ENCODE assay signal across 17 cellular contexts in the genomic region with DNA sequence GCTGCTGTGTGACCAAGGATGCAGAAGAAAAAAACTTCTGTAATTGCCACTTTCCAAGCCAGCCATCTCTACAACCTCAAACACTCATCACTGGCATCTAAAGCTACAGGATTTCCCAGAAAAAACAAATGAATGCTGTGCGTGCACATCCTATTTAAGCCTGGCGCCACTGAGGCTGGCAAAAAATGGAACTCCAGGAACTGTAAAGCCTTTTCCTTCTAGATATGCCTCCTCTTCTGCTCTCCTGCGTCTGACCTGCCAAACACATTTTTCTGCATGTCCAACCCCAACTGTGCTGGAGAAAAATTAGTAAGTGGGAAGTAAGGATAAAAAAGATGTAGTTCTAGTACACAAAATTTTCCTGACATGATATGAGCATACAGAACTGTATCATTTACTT.
"Had no signal": no experiment of that assay in that cellular context is flagged by ENCODE, and none has a peak within 500 bp of the region (broad histone marks: within the 10 kb centered on the region; RNA-seq: fewer than 3 reads in every experiment).

No MANE protein-coding gene starts in this region.

- H3K79me2 ChIP-seq: parathyroid adenoma had no signal

- H3K27ac Mint-ChIP-seq: activated B cell treated with CpG ODN at 0.5 μM for 24 hours; activated CD4-positive, alpha-beta T cell treated with anti-CD3 and anti-CD28 coated beads, Interleukin-2, amount 10 ng/mL, durations not matched to agents 7 days and 5 days; neural progenitor cell; stimulated activated naive CD8-positive, alpha-beta T cell treated with anti-CD3 and anti-CD28 coated beads, Interleukin-15, Interleukin-2, amounts not matched to agents 100 ng/mL and 50 ng/mL, for 24 hours; type B pancreatic cell had no signal

- H3K36me3 Mint-ChIP-seq: neural progenitor cell had no signal

- H3K4me1 Mint-ChIP-seq: activated B cell treated with CpG ODN at 0.5 μM for 24 hours; activated CD4-positive, alpha-beta T cell treated with anti-CD3 and anti-CD28 coated beads, Interleukin-2, amount 10 ng/mL, durations not matched to agents 7 days and 5 days had no signal

- H3K4me3 Mint-ChIP-seq: activated B cell treated with CpG ODN at 0.5 μM for 24 hours; activated CD4-positive, alpha-beta T cell treated with anti-CD3 and anti-CD28 coated beads, Interleukin-2, amount 10 ng/mL, durations not matched to agents 7 days and 5 days; neural progenitor cell; stimulated activated naive CD8-positive, alpha-beta T cell treated with anti-CD3 and anti-CD28 coated beads, Interleukin-15, Interleukin-2, amounts not matched to agents 100 ng/mL and 50 ng/mL, for 24 hours; type B pancreatic cell had no signal

- H3K4me2 ChIP-seq: neural progenitor cell had no signal

- H3K9ac ChIP-seq: neural progenitor cell, parathyroid adenoma had no signal

- H3K9me3 Mint-ChIP-seq: activated B cell treated with CpG ODN at 0.5 μM for 24 hours, type B pancreatic cell had no signal

- H3K4me1 ChIP-seq: parathyroid adenoma had no signal

- H3K4me3 ChIP-seq: ascending aorta, cardiac muscle cell, neural progenitor cell, suprapubic skin had no signal

- H3K27me3 ChIP-seq: ascending aorta, cardiac muscle cell, foreskin keratinocyte, neural progenitor cell, suprapubic skin had no signal

- FAIRE-seq: colon, small intestine, TTC549 had no signal

- H3K9me3 ChIP-seq: suprapubic skin had no signal

- H3K36me3 ChIP-seq: cardiac muscle cell, neural progenitor cell had no signal

- H2AFZ ChIP-seq: neural progenitor cell, parathyroid adenoma had no signal

- H3K27ac ChIP-seq: ascending aorta, cardiac muscle cell, foreskin keratinocyte, neural progenitor cell, parathyroid adenoma, suprapubic skin had no signal

- DNase-seq: activated B cell treated with CpG ODN at 0.5 μM for 24 hours; activated CD4-positive, alpha-beta T cell treated with anti-CD3 and anti-CD28 coated beads, Interleukin-2, amount 10 ng/mL, durations not matched to agents 7 days and 5 days; activated CD8-positive, alpha-beta memory T cell treated with anti-CD3 and anti-CD28 coated beads for 24 hours; activated naive CD4-positive, alpha-beta T cell; head of caudate nucleus; retina; small intestine had no signal

- H3K27me3 Mint-ChIP-seq: activated B cell treated with CpG ODN at 0.5 μM for 24 hours; activated CD4-positive, alpha-beta T cell treated with anti-CD3 and anti-CD28 coated beads, Interleukin-2, amount 10 ng/mL, durations not matched to agents 7 days and 5 days; stimulated activated naive CD8-positive, alpha-beta T cell treated with anti-CD3 and anti-CD28 coated beads, Interleukin-15, Interleukin-2, amounts not matched to agents 100 ng/mL and 50 ng/mL, for 24 hours; type B pancreatic cell had no signal
